In genomic region chr17:68301438-68301959, GRCh38 we compare ENCODE assay signal across 17 cellular contexts. TPM values are rescaled to one million over a fixed set of nuclear protein-coding genes. Genes with fewer than 3 reads are reported as not detected.
A peak's percentile ranks its signal among the peaks of the same experiment; 100 is the strongest.
DNase-seq lines count a peak whose midpoint lies in the region; TF ChIP-seq lines count a peak whose summit lies in the region.
"Had no signal": no experiment of that assay in that cellular context is flagged by ENCODE, and none has a peak within 500 bp of the region (broad histone marks: within the 10 kb centered on the region; RNA-seq: fewer than 3 reads in every experiment).

No MANE protein-coding gene starts in this region.

- peaks cover 2% of the 10 kb centered on the region for H3K27me3 Mint-ChIP-seq in osteocyte (ENCODE audit: unreplicated experiment)
- H3K27me3 Mint-ChIP-seq: activated B cell treated with CpG ODN at 0.5 μM for 24 hours had no signal

- peak overlapping the region; percentile 86 for H3K27ac Mint-ChIP-seq in osteocyte (ENCODE audit: unreplicated experiment)
- H3K27ac Mint-ChIP-seq: activated B cell treated with CpG ODN at 0.5 μM for 24 hours, naive B cell had no signal

- no peak for TF ChIP-seq CTCF in choroid plexus epithelial cell (conservative IDR thresholded peaks at IDR 0.05; ENCODE audit: low read depth, low read length)
- TF ChIP-seq CTCF in osteocyte (IDR thresholded peaks at IDR 0.05) = no peak

- no peak overlapping the region for H3K4me3 ChIP-seq in choroid plexus epithelial cell (ENCODE audit: low read depth, low read length)
- H3K4me3 ChIP-seq: GM12878, suprapubic skin had no signal

- no peaks in the 10 kb centered on the region for H3K36me3 Mint-ChIP-seq in osteocyte (ENCODE audit: unreplicated experiment)
- H3K36me3 Mint-ChIP-seq: naive B cell had no signal

- peak; percentile 8 for DNase-seq in NCI-H187 treated with DMSO at 0.1 percent for 48 hours (lab: John Stamatoyannopoulos, UW)
- DNase-seq in NCI-H187 (lab: John Stamatoyannopoulos, UW) = no peak
- peak; percentile 82 for DNase-seq in NCI-H2171 treated with DMSO at 0.1 percent for 48 hours (lab: John Stamatoyannopoulos, UW)
- peak; percentile 9 for DNase-seq in choroid plexus epithelial cell (ENCODE audit: low read depth)
- DNase-seq in osteocyte (ENCODE audit: extremely low spot score, unreplicated experiment) = no peak
- DNase-seq in activated CD8-positive, alpha-beta memory T cell treated with anti-CD3 and anti-CD28 coated beads, Interleukin-2, amount 50 U/mL, for 4 hours = no peak
- no peak for DNase-seq in NCI-H82 (lab: John Stamatoyannopoulos, UW)
- no peak for DNase-seq in A172 (ENCODE audit: low spot score)
- DNase-seq: activated B cell treated with CpG ODN at 0.5 μM for 24 hours; activated naive CD4-positive, alpha-beta T cell; hippocampal formation; left ventricle myocardium superior; naive B cell; NCI-H2227 treated with DMSO at 0.1 percent for 48 hours had no signal

- peaks cover 5% of the 10 kb centered on the region for H3K9me3 Mint-ChIP-seq in osteocyte (ENCODE audit: unreplicated experiment)
- H3K9me3 Mint-ChIP-seq: activated B cell treated with CpG ODN at 0.5 μM for 24 hours, naive B cell had no signal

- no peak overlapping the region for H3K4me3 Mint-ChIP-seq in osteocyte (ENCODE audit: unreplicated experiment)
- H3K4me3 Mint-ChIP-seq: activated B cell treated with CpG ODN at 0.5 μM for 24 hours, CD14-positive monocyte, naive B cell had no signal

- H3K4me1 Mint-ChIP-seq in osteocyte (ENCODE audit: unreplicated experiment) = peaks cover 20% of the 10 kb centered on the region

RNA-seq across cellular contexts. Expression of gene ARSG, which starts 10.2 kb away (rescaled TPM):
- total RNA-seq in osteocyte = 8.7 and 8.9 TPM in 2 replicates
- total RNA-seq in A172 (2014; rRNA removed; shearing (Covaris generic)) = 0.77 and 5.6 TPM in 2 replicates

RNA-seq across cellular contexts. Expression of gene SLC16A6, which starts 10.6 kb away (rescaled TPM):
- total RNA-seq in osteocyte = 2.1 and 2.7 TPM in 2 replicates
- 0.48 and 5.3 TPM in 2 replicates for total RNA-seq in A172 (2014; rRNA removed; shearing (Covaris generic))
- total RNA-seq: left ventricle myocardium superior had no signal

RNA-seq across cellular contexts. Expression of gene AMZ2, which starts 53.7 kb away (rescaled TPM):
- 66.5 and 69.8 TPM in 2 replicates for total RNA-seq in osteocyte
- total RNA-seq in A172 (2014; rRNA removed; shearing (Covaris generic)) = 165 and 202 TPM in 2 replicates

Comparison
In these comparisons a context has a peak if more than half of its experiments do, and no peak if none do; other contexts are left out.
1. DNase-seq: peak in NCI-H187 treated with DMSO at 0.1 percent for 48 hours (single experiment), NCI-H2171 treated with DMSO at 0.1 percent for 48 hours (single experiment) and choroid plexus epithelial cell (single experiment); none in NCI-H187 (0 of 2), osteocyte (single experiment), activated CD8-positive, alpha-beta memory T cell treated with anti-CD3 and anti-CD28 coated beads, Interleukin-2, amount 50 U/mL, for 4 hours (single experiment), NCI-H82 (single experiment) and A172 (single experiment).